In the genomic region with DNA sequence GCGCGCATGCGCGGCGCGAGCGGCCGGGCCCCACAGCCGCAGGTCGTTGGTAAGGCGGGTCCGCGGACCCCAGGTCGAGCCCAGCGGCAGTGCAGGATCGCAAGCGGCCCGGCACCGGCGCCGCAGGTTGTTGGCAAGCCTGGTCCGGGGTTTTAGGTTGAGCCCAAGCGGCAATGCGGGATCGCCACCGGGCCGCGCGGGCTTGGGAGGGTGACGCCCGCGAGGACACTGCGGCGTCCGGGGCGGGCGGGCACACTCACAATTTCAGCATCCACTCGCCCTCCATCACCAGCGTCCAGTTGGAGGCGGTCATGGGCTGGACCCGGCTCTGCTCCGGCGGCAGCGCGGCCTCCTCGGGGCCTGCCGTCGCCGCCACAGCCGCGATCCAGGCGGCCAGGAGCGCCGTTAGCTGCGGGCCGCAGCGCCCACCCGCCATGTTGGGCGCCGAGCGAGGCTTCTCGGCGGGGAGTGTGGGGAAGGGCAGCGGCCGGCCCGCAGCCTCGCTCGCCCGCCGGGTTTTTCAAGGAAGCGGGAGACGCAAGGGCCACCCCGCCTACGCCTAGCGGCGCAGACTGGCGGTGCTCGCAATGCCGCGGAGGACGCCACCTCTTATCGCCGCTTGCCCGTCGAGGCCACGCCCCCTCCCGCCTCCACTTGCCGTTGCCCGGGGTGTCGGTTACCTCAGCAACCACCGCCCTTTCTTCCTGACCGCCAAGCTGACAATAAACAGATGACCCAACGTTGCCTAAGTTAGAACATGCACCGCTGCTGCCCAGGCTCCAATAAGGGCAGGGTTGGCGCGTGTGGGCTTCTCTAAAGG, we compare ENCODE assay signal across 8 cellular contexts. TPM values are rescaled to one million over a fixed set of nuclear protein-coding genes. Genes with fewer than 3 reads are reported as not detected.
DNase-seq lines count a peak whose midpoint lies in the region; TF ChIP-seq lines count a peak whose summit lies in the region.

A gene with protein sequence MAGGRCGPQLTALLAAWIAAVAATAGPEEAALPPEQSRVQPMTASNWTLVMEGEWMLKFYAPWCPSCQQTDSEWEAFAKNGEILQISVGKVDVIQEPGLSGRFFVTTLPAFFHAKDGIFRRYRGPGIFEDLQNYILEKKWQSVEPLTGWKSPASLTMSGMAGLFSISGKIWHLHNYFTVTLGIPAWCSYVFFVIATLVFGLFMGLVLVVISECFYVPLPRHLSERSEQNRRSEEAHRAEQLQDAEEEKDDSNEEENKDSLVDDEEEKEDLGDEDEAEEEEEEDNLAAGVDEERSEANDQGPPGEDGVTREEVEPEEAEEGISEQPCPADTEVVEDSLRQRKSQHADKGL (minus strand): TSS at position 584 of the 820 bp plus-strand sequence. CDS start 148 bp downstream, at position 436.

- H3K4me3 ChIP-seq in MM.1S (ENCODE audit: low read length), result peak within 1 kb of the TSS; percentile 88
- peak within 1 kb of the TSS; percentile 80 for H3K4me3 ChIP-seq in SJSA1
- peak within 1 kb of the TSS; percentile 72 to 90 for H3K4me3 ChIP-seq in neutrophil (ENCODE audit: low read depth in 1 of 2, low read length in 1 of 2)

- no peaks in the 10 kb centered on the region for H3K27me3 ChIP-seq in MM.1S (replicated peaks; ENCODE audit: insufficient read depth, low read length)
- no peaks in the 10 kb centered on the region for H3K27me3 ChIP-seq in SJSA1 (replicated peaks)
- no peaks in the 10 kb centered on the region for H3K27me3 ChIP-seq in neutrophil

- H2AFZ ChIP-seq in MM.1S (ENCODE audit: low read length), result peak within 1 kb of the TSS; percentile 81

- H3K27ac ChIP-seq in MM.1S (ENCODE audit: low read length), result peak within 1 kb of the TSS; percentile 89
- H3K27ac ChIP-seq in SJSA1, result peak within 1 kb of the TSS; percentile 91
- peak within 1 kb of the TSS; percentile 97 for H3K27ac ChIP-seq in neutrophil
- peak within 1 kb of the TSS; percentile 93 for H3K27ac ChIP-seq in substantia nigra (ENCODE audit: low read depth, low read length, poor library complexity, severe bottlenecking)

- H3F3A ChIP-seq in MM.1S (ENCODE audit: insufficient read depth, low read length), result peaks cover 17% of the 10 kb centered on the region; the same call in 1 of the 2 replicates

- no peaks in the 10 kb centered on the region for H4K20me1 ChIP-seq in MM.1S (ENCODE audit: insufficient read depth, low read length)

- DNase-seq in GM03348 (ENCODE audit: low spot score) (peak; percentile 98), HCEC 1CT (peak; percentile 97), MM.1S (peak; percentile 98), SJSA1 (ENCODE audit: low read depth in 1 of 2, low spot score in 2 of 2) (peak; percentile 93 to 98), foreskin melanocyte (peak; percentile 72), substantia nigra (lab: John Stamatoyannopoulos, UW) (peak; percentile 60 to 97 (median 87))
- DNase-seq in activated naive CD4-positive, alpha-beta T cell treated with Interleukin-2 at 50 U/mL for 16 hours, result peak; percentile 93

- H3K4me1 ChIP-seq in MM.1S (ENCODE audit: low read length) (peaks cover 22% of the 10 kb centered on the region), SJSA1 (replicated peaks) (peaks cover 16% of the 10 kb centered on the region), neutrophil (ENCODE audit: control insufficient read depth in 1 of 2, insufficient read depth in 1 of 2, low read depth in 1 of 2, low read length in 1 of 2) (peaks cover 35 to 58% of the 10 kb centered on the region in 2 experiments)

- peak within 1 kb of the TSS; percentile 84 for H3K4me2 ChIP-seq in MM.1S (ENCODE audit: low read depth, low read length)

- H3K36me3 ChIP-seq in MM.1S (replicated peaks; ENCODE audit: insufficient read depth, low read length), result no peaks in the 10 kb centered on the region
- peaks cover 5% of the 10 kb centered on the region; the same call in 1 of the 2 replicates for H3K36me3 ChIP-seq in SJSA1
- peaks cover 5% of the 10 kb centered on the region for H3K36me3 ChIP-seq in neutrophil

- H3K9ac ChIP-seq in MM.1S (ENCODE audit: low read length), result peak within 1 kb of the TSS; percentile 95

- H3K9me3 ChIP-seq in MM.1S (replicated peaks; ENCODE audit: insufficient read depth, low read length), result no peaks in the 10 kb centered on the region
- H3K9me3 ChIP-seq in SJSA1 (replicated peaks), result no peaks in the 10 kb centered on the region
- H3K9me3 ChIP-seq in neutrophil, result no peaks in the 10 kb centered on the region

- no peaks in the 10 kb centered on the region for H3K9me2 ChIP-seq in MM.1S (replicated peaks; ENCODE audit: insufficient read depth, low read length)

- peaks cover 31% of the 10 kb centered on the region for H3K79me2 ChIP-seq in MM.1S (ENCODE audit: low read length)

- TF ChIP-seq CTCF in MM.1S (IDR thresholded peaks at IDR 0.05; ENCODE audit: low read length), result peak; percentile 4; the same call in 1 of the 2 replicates
- TF ChIP-seq CTCF in neutrophil (IDR thresholded peaks at IDR 0.05), result peak; percentile 99

RNA-seq across cellular contexts. Expression of the gene that starts here (rescaled TPM):
- total RNA-seq in SJSA1 (2014; rRNA removed; shearing (Covaris generic)), result 13.8 and 18.9 TPM in 2 replicates

Comparison
In these comparisons a context has a peak if more than half of its experiments do, and no peak if none do; other contexts are left out.
1. Peak in every context shown above with its lines: DNase-seq, H3K4me3 ChIP-seq and H3K27ac ChIP-seq.